ENCODE assay signal across 8 cellular contexts in genomic region chr4:74228691-74229640, GRCh38.
DNase-seq lines count a peak whose midpoint lies in the region; ATAC-seq and TF ChIP-seq lines count a peak whose summit lies in the region.

No MANE protein-coding gene starts in this region.

- no peaks in the 10 kb centered on the region for H3K4me1 Mint-ChIP-seq in WTC11

- intact Hi-C loops in Right ventricle myocardium superior (cut with DNase I) (no loop called here), cardiac septum (cut with DNase I) (loop anchor here (2.0 to 10.0 kb wide), 2 partner anchors 82 to 446 kb away; no protein-coding TSS in a partner anchor), right lobe of liver (cut with DNase I) (no loop called here)

- H3K9me3 Mint-ChIP-seq in WTC11, result no peaks in the 10 kb centered on the region

- CTCF ChIA-PET in WTC11 (lab: Charles Lee), result interaction anchor here (0.5 to 2.4 kb wide), 45 partner anchors 9 to 1526 kb away, joined by 3 to 26 read pairs (median 4); partner anchors contain the start of genes AREG, CXCL5, CXCL6 and EPGN

- peak; percentile 68 for DNase-seq in Right ventricle myocardium superior
- no peak for DNase-seq in cardiac septum (ENCODE audit: low spot score)
- DNase-seq in NCI-H1105 treated with DMSO at 0.1 percent for 48 hours (lab: John Stamatoyannopoulos, UW), result peak; percentile 38
- DNase-seq in WTC11 (ENCODE audit: low spot score), result peak; percentile 88
- peak; percentile 53 for DNase-seq in central memory CD4-positive, alpha-beta T cell
- DNase-seq in right lobe of liver, result peak; percentile 61 to 71 (median 63)
- DNase-seq in stimulated activated CD8-positive, alpha-beta memory T cell treated with anti-CD3 and anti-CD28 coated beads, Interleukin-15, amount 100 ng/mL, for 24 hours (ENCODE audit: low read depth), result peak; percentile 39

- H3K27ac ChIP-seq in right lobe of liver, result no peak overlapping the region

- WGBS in right lobe of liver (ENCODE audit: insufficient coverage, low coverage, low lambda C conversion rate, missing lambda C conversion rate), result 39% methylated on average over 4 of the region's 4 CpGs

- no peaks in the 10 kb centered on the region for H3K27me3 ChIP-seq in right lobe of liver

- H3K4me1 ChIP-seq in right lobe of liver, result no peaks in the 10 kb centered on the region

- TF ChIP-seq CTCF in WTC11 (IDR thresholded peaks at IDR 0.05) (peak; percentile 85), right lobe of liver (IDR thresholded peaks at IDR 0.05) (peak; percentile 54 to 96 (median 88))

- H3K27me3 Mint-ChIP-seq in WTC11 (ENCODE audit: low read depth), result no peaks in the 10 kb centered on the region

- no peak for TF ChIP-seq POLR2A in right lobe of liver (IDR thresholded peaks at IDR 0.05)

- H3K27ac Mint-ChIP-seq in WTC11, result no peak overlapping the region

- no peaks in the 10 kb centered on the region for H3K36me3 ChIP-seq in right lobe of liver

- no peaks in the 10 kb centered on the region for H3K9me3 ChIP-seq in right lobe of liver

- no peak overlapping the region for H3K4me3 ChIP-seq in right lobe of liver

- POLR2A ChIA-PET in WTC11 (lab: Charles Lee), result interaction anchor here (0.5 to 0.6 kb wide), 2 partner anchors 78 to 153 kb away, joined by 3 to 10 read pairs; no protein-coding TSS in a partner anchor

- no peak overlapping the region for H3K4me3 Mint-ChIP-seq in WTC11

- ATAC-seq in Right ventricle myocardium superior (ENCODE audit: poor library complexity), result peak; percentile 65
- peak; percentile 73 for ATAC-seq in HG02610 (IDR thresholded peaks at IDR 0.05; ENCODE audit: unreplicated experiment)
- ATAC-seq in WTC11, result peak; percentile 98
- ATAC-seq in right lobe of liver, result peak; percentile 77 to 90 (median 86)

- H3K36me3 Mint-ChIP-seq in WTC11, result no peaks in the 10 kb centered on the region

TF ChIP-seq in WTC11, 78 proteins besides CTCF, POLR2A, EP300 and RAD21:
- TF ChIP-seq CBFB (CRISPR knock-in tag; IDR thresholded peaks at IDR 0.05; ENCODE audit: low read depth), result no peak
- 0 out of 2 replicates have a peak, but pooled peaks have one; percentile 29 for TF ChIP-seq ZNF423 (CRISPR knock-in tag; IDR thresholded peaks at IDR 0.05)
- no peak for TF ChIP-seq GRHL2 (CRISPR knock-in tag; IDR thresholded peaks at IDR 0.05; ENCODE audit: insufficient replicate concordance, severe bottlenecking)
- TF ChIP-seq CDX4 (CRISPR knock-in tag; IDR thresholded peaks at IDR 0.05; ENCODE audit: borderline replicate concordance), result no peak
- no peak for TF ChIP-seq HMGXB4 (CRISPR knock-in tag; IDR thresholded peaks at IDR 0.05)
- TF ChIP-seq ERG (CRISPR knock-in tag; IDR thresholded peaks at IDR 0.05), result no peak
- no peak for TF ChIP-seq SMAD4 (CRISPR knock-in tag; IDR thresholded peaks at IDR 0.05)
- no peak for TF ChIP-seq AR (CRISPR knock-in tag; IDR thresholded peaks at IDR 0.05)
- TF ChIP-seq JUN (CRISPR knock-in tag; IDR thresholded peaks at IDR 0.05), result no peak
TF ChIP-seq in WTC11: peak in this region for 1.
